9 cellular contexts compared by ENCODE assay signal in genomic region chr19:12665281-12665573, GRCh38. TPM values are rescaled to one million over a fixed set of nuclear protein-coding genes. Genes with fewer than 3 reads are reported as not detected.
DNase-seq lines count a peak whose midpoint lies in the region; ATAC-seq, FAIRE-seq and TF ChIP-seq lines count a peak whose summit lies in the region.
"Had no signal": no experiment of that assay in that cellular context is flagged by ENCODE, and none has a peak within 500 bp of the region (broad histone marks: within the 10 kb centered on the region; RNA-seq: fewer than 3 reads in every experiment).

No MANE protein-coding gene starts in this region.

- intact Hi-C loops in K562 (cut with micrococcal nuclease) (no loop called here), posterior vena cava (cut with DNase I) (no loop called here)

- peaks cover 29% of the 10 kb centered on the region; the same call in 2 of the 3 replicates for H3K36me3 ChIP-seq in K562 (ENCODE audit: control insufficient read depth, insufficient read depth, low read length)

- H3K9me1 ChIP-seq in K562 (ENCODE audit: control insufficient read depth, insufficient read depth, low read length) = no peaks in the 10 kb centered on the region

- H3K27ac ChIP-seq in K562 (ENCODE audit: extremely low read depth, low read depth, low read length) = no peak overlapping the region

- in situ Hi-C loops in K562 (cut with MboI) = no loop called here

- BruUV-seq in K562 (replicated peaks; lab: Mats Ljungman, UMichigan) = no TSS peak

- POLR2A ChIA-PET in K562 (lab: Yijun Ruan, JAX) = no interaction called here

- peaks cover 28% of the 10 kb centered on the region for H3K79me2 ChIP-seq in K562 (ENCODE audit: control insufficient read depth, insufficient read depth, low read length)

- no peak overlapping the region for H2AFZ ChIP-seq in K562 (ENCODE audit: low read depth, low read length)

- H3K4me3 ChIP-seq in GM12864 (ENCODE audit: low read depth, low read length) (peak overlapping the region; percentile 95), K562 (no peak overlapping the region)

- no peak for TF ChIP-seq POLR2A in K562 (conservative IDR thresholded peaks at IDR 0.05)

- WGBS in K562 (ENCODE audit: insufficient coverage, low coverage, missing lambda C conversion rate) = 91% methylated on average over 10 of the region's 10 CpGs

- H3K9ac ChIP-seq in K562 (ENCODE audit: insufficient read depth in 1 of 2, low read depth in 2 of 2, low read length in 2 of 2) = no peak overlapping the region; a peak in 1 of 4 replicates

- H3K27me3 ChIP-seq in K562 (ENCODE audit: control insufficient read depth in 2 of 2, insufficient read depth in 2 of 2, low read length in 2 of 2) = no peaks in the 10 kb centered on the region
- H3K27me3 ChIP-seq: tibial nerve had no signal

- no peak for TF ChIP-seq RAD21 in K562 (CRISPR knock-in tag; conservative IDR thresholded peaks at IDR 0.05 in 1 of 2, IDR thresholded peaks at IDR 0.05 in 1 of 2)

- TF ChIP-seq CTCF in GM12864 (IDR thresholded peaks at IDR 0.05; ENCODE audit: low read depth, low read length, missing control alignments) = no peak
- no peak for TF ChIP-seq CTCF in K562 (IDR thresholded peaks at IDR 0.05 in 2 of 3, conservative IDR thresholded peaks at IDR 0.05 in 1 of 3; ENCODE audit: insufficient read depth in 2 of 3, low read depth in 1 of 3, low read length in 3 of 3)

- peaks cover 13 to 46% of the 10 kb centered on the region in 2 experiments; a peak in 4 of 5 replicates for H3K4me1 ChIP-seq in K562 (replicated peaks in 1 of 2; ENCODE audit: control insufficient read depth in 2 of 2, insufficient read depth in 2 of 2, low read length in 2 of 2)

- no peak overlapping the region for H3K4me2 ChIP-seq in K562 (ENCODE audit: insufficient read depth, low read length)

- CTCF ChIA-PET in K562 (lab: Yijun Ruan, JAX; ENCODE audit: low intra/inter-chr PET ratio) = no interaction called here

- no peaks in the 10 kb centered on the region for H3K9me3 ChIP-seq in K562 (replicated peaks; ENCODE audit: control insufficient read depth, insufficient read depth, low read depth, low read length)
- H3K9me3 ChIP-seq: tibial nerve had no signal

- ATAC-seq in K562 = no peak
- no peak for ATAC-seq in HG03196 (IDR thresholded peaks at IDR 0.05; ENCODE audit: unreplicated experiment)
- ATAC-seq in HG03139 (IDR thresholded peaks at IDR 0.05; ENCODE audit: unreplicated experiment) = no peak

- DNase-seq in GM12864 (ENCODE audit: low read depth) = peak; percentile 78
- DNase-seq in SKM-1 treated with dmso at 0.1 percent for 144 hours (lab: John Stamatoyannopoulos, UW; ENCODE audit: unreplicated experiment) = peak; percentile 94
- DNase-seq in K562 (ENCODE audit: extremely low read depth in 1 of 4, low spot score in 3 of 4) = no peak
- peak; percentile 91 for DNase-seq in posterior vena cava (ENCODE audit: low spot score)
- no peak for DNase-seq in OCI-M1 (lab: John Stamatoyannopoulos, UW)
- no peak for DNase-seq in HK-2 (ENCODE audit: unreplicated experiment)

- peaks cover 5% of the 10 kb centered on the region; the same call in 1 of the 2 replicates for H4K20me1 ChIP-seq in K562 (replicated peaks; ENCODE audit: control insufficient read depth, insufficient read depth, low read length)

- no peak for FAIRE-seq in K562 (lab: Jason Lieb, UNC)

- TF ChIP-seq EP300 in K562 (IDR thresholded peaks at IDR 0.05; ENCODE audit: low read length) = no peak

RNA-seq across cellular contexts. Expression of gene MAN2B1, which starts 1.3 kb away (rescaled TPM):
- total RNA-seq in K562 (2011; cell fraction: chromatin; rRNA removed; ENCODE audit: low replicate concordance) = 35.1 and 100 TPM in 2 replicates
- total RNA-seq in K562 (2011; cell fraction: nucleolus; rRNA removed) = 56.7 and 73.5 TPM in 2 replicates
- 48.1 and 50.2 TPM in 2 replicates for total RNA-seq in K562 (2011; cell fraction: nucleoplasm; rRNA removed)
- total RNA-seq in K562 (2014; rRNA removed) (19.3 and 21.6 TPM in 2 replicates), K562 (2014; rRNA removed; fragmentation: Illumina TruSeq; extraction: Trizol) (5.3 and 6.6 TPM in 2 replicates), K562 (2015; rRNA removed; fragmentation: Illumina TruSeq; extraction: Trizol) (10.1 and 11.6 TPM in 2 replicates), K562 (2021) (33.8 and 34.0 TPM in 2 replicates), posterior vena cava (10 to 100 TPM; 57.2 to 95.8 TPM)
- polyA plus RNA-seq in K562 (2011; rRNA removed) (8.1 and 12.5 TPM in 2 replicates), K562 (2014; fragmentation: Illumina TruSeq; extraction: Trizol) (11.4 and 18.0 TPM in 2 replicates), K562 (2014; fragmentation: Nextera tagmentation; extraction: Ambion mirVana) (under 1 TPM; 0.59 to 0.63 TPM), K562 (2014; rRNA removed) (14.2 and 14.7 TPM in 2 replicates)
- polyA plus RNA-seq in K562 (2011; cell fraction: cytosol; rRNA removed) = 14.8 and 16.0 TPM in 2 replicates
- 28.1 and 46.7 TPM in 2 replicates for polyA plus RNA-seq in K562 (2011; cell fraction: nucleus; rRNA removed)
- 27.2 and 62.0 TPM in 2 replicates for polyA plus RNA-seq in K562 (2012)
- 5.9 and 7.1 TPM in 2 replicates for polyA minus RNA-seq in K562 (2011; rRNA and poly(A)+ RNA removed)
- 16.4 and 27.7 TPM in 2 replicates for polyA minus RNA-seq in K562 (2011; cell fraction: cytosol; rRNA and poly(A)+ RNA removed)
- polyA minus RNA-seq in K562 (2011; cell fraction: nucleus; rRNA and poly(A)+ RNA removed) = 15.1 and 18.4 TPM in 2 replicates

RNA-seq across cellular contexts. Expression of gene WDR83, which starts 1.4 kb away (rescaled TPM):
- total RNA-seq in K562 (2011; cell fraction: chromatin; rRNA removed; ENCODE audit: low replicate concordance) = 11.3 and 29.1 TPM in 2 replicates
- total RNA-seq in K562 (2011; cell fraction: nucleolus; rRNA removed) = 26.8 and 27.0 TPM in 2 replicates
- total RNA-seq in K562 (2011; cell fraction: nucleoplasm; rRNA removed) = 13.4 and 19.2 TPM in 2 replicates
- 19.7 and 21.3 TPM in 2 replicates for total RNA-seq in K562 (2014; rRNA removed)
- 3.1 and 4.0 TPM in 2 replicates for total RNA-seq in K562 (2014; rRNA removed; fragmentation: Illumina TruSeq; extraction: Trizol)
- total RNA-seq in K562 (2015; rRNA removed; fragmentation: Illumina TruSeq; extraction: Trizol) = 9.3 and 9.5 TPM in 2 replicates
- 16.7 and 17.7 TPM in 2 replicates for total RNA-seq in K562 (2021)
- polyA plus RNA-seq in K562 (2011; rRNA removed) = 4.2 and 4.7 TPM in 2 replicates
- polyA plus RNA-seq in K562 (2011; cell fraction: cytosol; rRNA removed) = 7.6 and 13.2 TPM in 2 replicates
- polyA plus RNA-seq in K562 (2011; cell fraction: nucleus; rRNA removed) = 9.2 and 15.7 TPM in 2 replicates
- polyA plus RNA-seq in K562 (2012) = 11.6 and 12.0 TPM in 2 replicates
- polyA plus RNA-seq in K562 (2014; fragmentation: Illumina TruSeq; extraction: Trizol) = 3.9 and 9.8 TPM in 2 replicates
- polyA plus RNA-seq in K562 (2014; fragmentation: Nextera tagmentation; extraction: Ambion mirVana) = 1 to 10 TPM in 1 of 2 experiments, under 1 TPM in 1; 0.52 to 2.9 TPM
- 13.9 and 17.5 TPM in 2 replicates for polyA plus RNA-seq in K562 (2014; rRNA removed)
- 3.3 and 3.6 TPM in 2 replicates for polyA minus RNA-seq in K562 (2011; rRNA and poly(A)+ RNA removed)
- polyA minus RNA-seq in K562 (2011; cell fraction: cytosol; rRNA and poly(A)+ RNA removed) = 3.4 and 9.1 TPM in 2 replicates
- 9.2 and 11.2 TPM in 2 replicates for polyA minus RNA-seq in K562 (2011; cell fraction: nucleus; rRNA and poly(A)+ RNA removed)
- 1 to 10 TPM; 6.7 to 6.9 TPM for total RNA-seq in posterior vena cava

RNA-seq across cellular contexts. Expression of gene DHPS, which starts 16.5 kb away (rescaled TPM):
- 194 and 333 TPM in 2 replicates for total RNA-seq in K562 (2011; cell fraction: chromatin; rRNA removed; ENCODE audit: low replicate concordance)
- total RNA-seq in K562 (2011; cell fraction: nucleolus; rRNA removed) = 225 and 240 TPM in 2 replicates
- total RNA-seq in K562 (2011; cell fraction: nucleoplasm; rRNA removed) = 169 and 186 TPM in 2 replicates
- 90.2 and 99.2 TPM in 2 replicates for total RNA-seq in K562 (2014; rRNA removed)
- 55.7 and 56.5 TPM in 2 replicates for total RNA-seq in K562 (2014; rRNA removed; fragmentation: Illumina TruSeq; extraction: Trizol)
- total RNA-seq in K562 (2015; rRNA removed; fragmentation: Illumina TruSeq; extraction: Trizol) = 61.0 and 62.6 TPM in 2 replicates
- total RNA-seq in K562 (2021) = 94.8 and 98.8 TPM in 2 replicates
- polyA plus RNA-seq in K562 (2011; rRNA removed) = 81.0 and 120 TPM in 2 replicates
- 115 and 125 TPM in 2 replicates for polyA plus RNA-seq in K562 (2011; cell fraction: cytosol; rRNA removed)
- 302 and 412 TPM in 2 replicates for polyA plus RNA-seq in K562 (2011; cell fraction: nucleus; rRNA removed)
- polyA plus RNA-seq in K562 (2012) = 88.5 and 115 TPM in 2 replicates
- 79.9 and 80.2 TPM in 2 replicates for polyA plus RNA-seq in K562 (2014; fragmentation: Illumina TruSeq; extraction: Trizol)
- polyA plus RNA-seq in K562 (2014; fragmentation: Nextera tagmentation; extraction: Ambion mirVana) = 10 to 100 TPM; 47.1 to 54.1 TPM
- 102 and 110 TPM in 2 replicates for polyA plus RNA-seq in K562 (2014; rRNA removed)
- polyA minus RNA-seq in K562 (2011; rRNA and poly(A)+ RNA removed) = 69.4 and 78.7 TPM in 2 replicates
- polyA minus RNA-seq in K562 (2011; cell fraction: cytosol; rRNA and poly(A)+ RNA removed) = 37.6 and 59.2 TPM in 2 replicates
- polyA minus RNA-seq in K562 (2011; cell fraction: nucleus; rRNA and poly(A)+ RNA removed) = 49.7 and 82.8 TPM in 2 replicates
- 10 to 100 TPM; 47.2 to 52.6 TPM for total RNA-seq in posterior vena cava

RNA-seq across cellular contexts. Expression of gene GNG14, which starts 22.6 kb away (rescaled TPM):
- total RNA-seq in K562 (2011; cell fraction: chromatin; rRNA removed; ENCODE audit: low replicate concordance) = not detected in 2 replicates
- total RNA-seq in K562 (2011; cell fraction: nucleolus; rRNA removed) = not detected in 2 replicates
- total RNA-seq in K562 (2011; cell fraction: nucleoplasm; rRNA removed) = not detected in 2 replicates
- total RNA-seq in K562 (2014; rRNA removed) (not detected in 2 replicates), K562 (2014; rRNA removed; fragmentation: Illumina TruSeq; extraction: Trizol) (not detected in 2 replicates), K562 (2015; rRNA removed; fragmentation: Illumina TruSeq; extraction: Trizol) (not detected in 2 replicates), K562 (2021) (not detected in 2 replicates), posterior vena cava (not detected)
- polyA plus RNA-seq in K562 (2011; rRNA removed) (not detected in 2 replicates), K562 (2014; fragmentation: Illumina TruSeq; extraction: Trizol) (not detected in 2 replicates), K562 (2014; fragmentation: Nextera tagmentation; extraction: Ambion mirVana) (not detected), K562 (2014; rRNA removed) (not detected in 2 replicates)
- not detected in 2 replicates for polyA plus RNA-seq in K562 (2011; cell fraction: cytosol; rRNA removed)
- polyA plus RNA-seq in K562 (2011; cell fraction: nucleus; rRNA removed) = not detected in 2 replicates
- polyA plus RNA-seq in K562 (2012) = 0.91 TPM in 1 of 2 replicates, not detected in the other
- polyA minus RNA-seq in K562 (2011; rRNA and poly(A)+ RNA removed) = not detected in 2 replicates
- not detected in 2 replicates for polyA minus RNA-seq in K562 (2011; cell fraction: cytosol; rRNA and poly(A)+ RNA removed)
- polyA minus RNA-seq in K562 (2011; cell fraction: nucleus; rRNA and poly(A)+ RNA removed) = not detected in 2 replicates
- total RNA-seq: tibial nerve had no signal

RNA-seq across cellular contexts. Expression of gene FBXW9, which starts 31.2 kb away (rescaled TPM):
- total RNA-seq in K562 (2011; cell fraction: chromatin; rRNA removed; ENCODE audit: low replicate concordance) = 11.4 and 40.7 TPM in 2 replicates
- 34.7 and 36.7 TPM in 2 replicates for total RNA-seq in K562 (2011; cell fraction: nucleolus; rRNA removed)
- total RNA-seq in K562 (2011; cell fraction: nucleoplasm; rRNA removed) = 15.4 and 18.0 TPM in 2 replicates
- total RNA-seq in K562 (2014; rRNA removed) (15.9 and 18.0 TPM in 2 replicates), K562 (2014; rRNA removed; fragmentation: Illumina TruSeq; extraction: Trizol) (2.0 TPM in 2 replicates), K562 (2015; rRNA removed; fragmentation: Illumina TruSeq; extraction: Trizol) (6.0 and 6.2 TPM in 2 replicates), K562 (2021) (16.8 and 17.3 TPM in 2 replicates), posterior vena cava (1 to 10 TPM; 3.1 to 3.6 TPM)
- polyA plus RNA-seq in K562 (2011; rRNA removed) (9.4 and 12.4 TPM in 2 replicates), K562 (2014; fragmentation: Illumina TruSeq; extraction: Trizol) (3.6 and 9.1 TPM in 2 replicates), K562 (2014; fragmentation: Nextera tagmentation; extraction: Ambion mirVana) (1 to 10 TPM in 1 of 2 experiments, under 1 TPM in 1; 0.23 to 1.3 TPM), K562 (2014; rRNA removed) (19.0 and 21.7 TPM in 2 replicates)
- 21.1 and 44.6 TPM in 2 replicates for polyA plus RNA-seq in K562 (2011; cell fraction: cytosol; rRNA removed)
- polyA plus RNA-seq in K562 (2011; cell fraction: nucleus; rRNA removed) = 48.4 and 77.6 TPM in 2 replicates
- polyA plus RNA-seq in K562 (2012) = 9.1 and 13.6 TPM in 2 replicates
- polyA minus RNA-seq in K562 (2011; rRNA and poly(A)+ RNA removed) = 2.8 and 3.4 TPM in 2 replicates
- polyA minus RNA-seq in K562 (2011; cell fraction: cytosol; rRNA and poly(A)+ RNA removed) = 7.5 and 10.9 TPM in 2 replicates
- polyA minus RNA-seq in K562 (2011; cell fraction: nucleus; rRNA and poly(A)+ RNA removed) = 10.2 and 10.4 TPM in 2 replicates

Comparison
In these comparisons a context has a peak if more than half of its experiments do, and no peak if none do; other contexts are left out.
1. DNase-seq: peak in GM12864 (single experiment), SKM-1 treated with dmso at 0.1 percent for 144 hours (single experiment) and posterior vena cava (single experiment); none in K562 (0 of 4), OCI-M1 (single experiment) and HK-2 (single experiment).